3 cellular contexts compared by ENCODE assay signal in the genomic region with DNA sequence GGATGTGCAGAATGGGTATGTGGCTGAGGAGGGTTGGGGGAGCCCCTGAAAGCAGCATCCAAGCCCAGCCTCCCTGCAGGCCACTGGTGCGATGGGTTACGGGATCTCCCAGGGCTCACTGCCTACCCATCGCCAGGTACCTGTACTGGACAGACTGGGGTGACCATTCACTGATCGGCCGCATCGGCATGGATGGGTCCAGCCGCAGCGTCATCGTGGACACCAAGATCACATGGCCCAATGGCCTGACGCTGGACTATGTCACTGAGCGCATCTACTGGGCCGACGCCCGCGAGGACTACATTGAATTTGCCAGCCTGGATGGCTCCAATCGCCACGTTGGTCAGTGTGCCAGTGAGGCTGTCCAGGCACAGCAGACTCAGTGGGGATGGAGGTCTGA.
A peak's percentile ranks its signal among the peaks of the same experiment; 100 is the strongest.
TF ChIP-seq lines count a peak whose summit lies in the region.

No MANE protein-coding gene starts in this region.

TF ChIP-seq in IMR-90, 13 proteins besides CTCF, POLR2A, EP300 and RAD21:
- TF ChIP-seq RFX5 (IDR thresholded peaks at IDR 0.05; ENCODE audit: low read depth, low read length) (no peak), CHD1 (IDR thresholded peaks at IDR 0.05; ENCODE audit: low read depth, low read length) (no peak), MAZ (IDR thresholded peaks at IDR 0.05; ENCODE audit: borderline replicate concordance, low read depth, low read length) (no peak), BHLHE40 (IDR thresholded peaks at IDR 0.05; ENCODE audit: low read depth, low read length) (no peak), NFE2L2 (IDR thresholded peaks at IDR 0.05; ENCODE audit: low read depth, low read length) (no peak), RCOR1 (IDR thresholded peaks at IDR 0.05; ENCODE audit: insufficient replicate concordance, low read length) (no peak), MAFK (IDR thresholded peaks at IDR 0.05; ENCODE audit: low read depth, low read length) (no peak), MXI1 (IDR thresholded peaks at IDR 0.05; ENCODE audit: borderline replicate concordance, low read depth, low read length) (no peak), FOS (IDR thresholded peaks at IDR 0.05; ENCODE audit: low read depth, low read length) (no peak), SMC3 (IDR thresholded peaks at IDR 0.05; ENCODE audit: low read depth, low read length) (no peak), CEBPB (IDR thresholded peaks at IDR 0.05; ENCODE audit: low read depth, low read length) (no peak)
- TF ChIP-seq, protein P1, sequence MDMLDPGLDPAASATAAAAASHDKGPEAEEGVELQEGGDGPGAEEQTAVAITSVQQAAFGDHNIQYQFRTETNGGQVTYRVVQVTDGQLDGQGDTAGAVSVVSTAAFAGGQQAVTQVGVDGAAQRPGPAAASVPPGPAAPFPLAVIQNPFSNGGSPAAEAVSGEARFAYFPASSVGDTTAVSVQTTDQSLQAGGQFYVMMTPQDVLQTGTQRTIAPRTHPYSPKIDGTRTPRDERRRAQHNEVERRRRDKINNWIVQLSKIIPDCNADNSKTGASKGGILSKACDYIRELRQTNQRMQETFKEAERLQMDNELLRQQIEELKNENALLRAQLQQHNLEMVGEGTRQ (IDR thresholded peaks at IDR 0.05; ENCODE audit: low read depth, low read length) = no peak
- TF ChIP-seq, protein P2, sequence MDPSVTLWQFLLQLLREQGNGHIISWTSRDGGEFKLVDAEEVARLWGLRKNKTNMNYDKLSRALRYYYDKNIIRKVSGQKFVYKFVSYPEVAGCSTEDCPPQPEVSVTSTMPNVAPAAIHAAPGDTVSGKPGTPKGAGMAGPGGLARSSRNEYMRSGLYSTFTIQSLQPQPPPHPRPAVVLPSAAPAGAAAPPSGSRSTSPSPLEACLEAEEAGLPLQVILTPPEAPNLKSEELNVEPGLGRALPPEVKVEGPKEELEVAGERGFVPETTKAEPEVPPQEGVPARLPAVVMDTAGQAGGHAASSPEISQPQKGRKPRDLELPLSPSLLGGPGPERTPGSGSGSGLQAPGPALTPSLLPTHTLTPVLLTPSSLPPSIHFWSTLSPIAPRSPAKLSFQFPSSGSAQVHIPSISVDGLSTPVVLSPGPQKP (IDR thresholded peaks at IDR 0.05; ENCODE audit: borderline replicate concordance, low read depth, low read length) = no peak

TF ChIP-seq in K562, 482 proteins besides CTCF, POLR2A, EP300 and RAD21:
- TF ChIP-seq, protein P3, sequence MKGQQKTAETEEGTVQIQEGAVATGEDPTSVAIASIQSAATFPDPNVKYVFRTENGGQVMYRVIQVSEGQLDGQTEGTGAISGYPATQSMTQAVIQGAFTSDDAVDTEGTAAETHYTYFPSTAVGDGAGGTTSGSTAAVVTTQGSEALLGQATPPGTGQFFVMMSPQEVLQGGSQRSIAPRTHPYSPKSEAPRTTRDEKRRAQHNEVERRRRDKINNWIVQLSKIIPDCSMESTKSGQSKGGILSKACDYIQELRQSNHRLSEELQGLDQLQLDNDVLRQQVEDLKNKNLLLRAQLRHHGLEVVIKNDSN (CRISPR knock-in tag; IDR thresholded peaks at IDR 0.05) = peak; percentile 54
- TF ChIP-seq, protein P1 (CRISPR knock-in tag; IDR thresholded peaks at IDR 0.05) = peak; percentile 18; the same call in 1 of the 2 replicates
- TF ChIP-seq PPARD (CRISPR knock-in tag; IDR thresholded peaks at IDR 0.05) (no peak), ZNF76 (CRISPR knock-in tag; IDR thresholded peaks at IDR 0.05; ENCODE audit: borderline replicate concordance) (no peak), RBM25 (IDR thresholded peaks at IDR 0.05; ENCODE audit: low read depth, low read length, severe bottlenecking) (no peak)

TF ChIP-seq in GM12891, 5 proteins besides CTCF, POLR2A, EP300 and RAD21:
- TF ChIP-seq POLR2AphosphoS5 (IDR thresholded peaks at IDR 0.05; ENCODE audit: low read depth, low read length) = no peak
- TF ChIP-seq POU2F2 (IDR thresholded peaks at IDR 0.05; ENCODE audit: low read depth, low read length) = no peak
- no peak for TF ChIP-seq SPI1 (IDR thresholded peaks at IDR 0.05; ENCODE audit: low read depth, low read length)
- no peak for TF ChIP-seq PAX5 (IDR thresholded peaks at IDR 0.05; ENCODE audit: insufficient read depth, low read length, severe bottlenecking)
- no peak for TF ChIP-seq TAF1 (IDR thresholded peaks at IDR 0.05; ENCODE audit: low read depth, low read length)
